Comparison of ENCODE assay signal across 11 cellular contexts in genomic region chr6:111417181-111417585, GRCh38.
A peak's percentile ranks its signal among the peaks of the same experiment; 100 is the strongest.
DNase-seq lines count a peak whose midpoint lies in the region; ATAC-seq and TF ChIP-seq lines count a peak whose summit lies in the region.
"Had no signal": no experiment of that assay in that cellular context is flagged by ENCODE, and none has a peak within 500 bp of the region (broad histone marks: within the 10 kb centered on the region; RNA-seq: fewer than 3 reads in every experiment).

No MANE protein-coding gene starts in this region.

- no CpG with 5 or more reads among the region's 2 CpGs for WGBS in IMR-90 (ENCODE audit: extremely low coverage in 2 of 2, insufficient read length in 1 of 2), 2 experiments
- WGBS in prostate gland: 8% methylated on average over 2 of the region's 2 CpGs
- 53 to 59% methylated on average over 2 of the region's 2 CpGs for WGBS in thyroid gland, 2 donors

- peak overlapping the region; percentile 66; the same call in 1 of the 2 replicates for H2AK5ac ChIP-seq in IMR-90 (ENCODE audit: low read depth, low read length)

- BruUV-seq in IMR-90 (replicated peaks; lab: Mats Ljungman, UMichigan): no TSS peak
- BruUV-seq in Panc1 (replicated peaks; lab: Mats Ljungman, UMichigan): no TSS peak

- H4K5ac ChIP-seq in IMR-90 (ENCODE audit: low read depth, low read length): no peak overlapping the region

- intact Hi-C loops in IMR-90 (cut with micrococcal nuclease): loop anchor here (5.0 kb wide), 2 partner anchors 60 to 225 kb away; no protein-coding TSS in a partner anchor
- intact Hi-C loops in Panc1 (cut with micrococcal nuclease; ENCODE audit: unreplicated experiment): no loop called here
- intact Hi-C loops in prostate gland (cut with DNase I): no loop called here
- intact Hi-C loops in thyroid gland (cut with DNase I): no loop called here

- H4K20me1 ChIP-seq in IMR-90 (ENCODE audit: insufficient read depth, low read length): peaks cover 14% of the 10 kb centered on the region; the same call in 1 of the 2 replicates
- H4K20me1 ChIP-seq in fibroblast of lung (ENCODE audit: control insufficient read depth, extremely low read depth, insufficient read depth, low read length): no peaks in the 10 kb centered on the region

- CTCF ChIA-PET in IMR-90 (lab: Yijun Ruan, JAX) (no interaction called here), Panc1 (lab: Charles Lee) (no interaction called here)

- peak overlapping the region; percentile 23; the same call in 1 of the 3 replicates for H2BK15ac ChIP-seq in IMR-90 (ENCODE audit: low read depth, low read length)

- H2BK120ac ChIP-seq in IMR-90 (ENCODE audit: low read depth, low read length): peak overlapping the region; percentile 47

- H3K79me1 ChIP-seq in IMR-90 (ENCODE audit: low read depth in 1 of 2, low read length in 2 of 2): peaks cover 15 to 68% of the 10 kb centered on the region in 2 experiments

- H3K9me3 ChIP-seq in IMR-90 (ENCODE audit: control insufficient read depth, insufficient read depth, low read length): no peaks in the 10 kb centered on the region
- H3K9me3 ChIP-seq in Panc1 (ENCODE audit: control insufficient read depth, insufficient read depth, low read depth, low read length): no peaks in the 10 kb centered on the region
- no peaks in the 10 kb centered on the region for H3K9me3 ChIP-seq in fibroblast of lung (ENCODE audit: control insufficient read depth, insufficient read depth, low read depth, low read length)
- no peaks in the 10 kb centered on the region for H3K9me3 ChIP-seq in prostate gland
- H3K9me3 ChIP-seq in thyroid gland: no peaks in the 10 kb centered on the region
- H3K9me3 ChIP-seq: SJSA1 had no signal

- TF ChIP-seq RAD21 in IMR-90 (IDR thresholded peaks at IDR 0.05; ENCODE audit: low read length): no peak

- H3K36me3 ChIP-seq in IMR-90 (ENCODE audit: control insufficient read depth, insufficient read depth, low read length) (peaks cover 7% of the 10 kb centered on the region; the same call in 1 of the 2 replicates), Panc1 (ENCODE audit: control insufficient read depth, insufficient read depth, low read length) (0 out of 2 replicates have a peak, but pooled peaks cover 3% of the 10 kb centered on the region), fibroblast of lung (ENCODE audit: control insufficient read depth, insufficient read depth, low read length) (peaks cover 1% of the 10 kb centered on the region), prostate gland (no peaks in the 10 kb centered on the region), thyroid gland (no peaks in the 10 kb centered on the region)

- H3K79me2 ChIP-seq in fibroblast of lung (ENCODE audit: control insufficient read depth, insufficient read depth, low read length): peaks cover 54% of the 10 kb centered on the region

- ATAC-seq in IMR-90 (ENCODE audit: low read depth) (peak; percentile 68), Panc1 (peak; percentile 44; the same call in 1 of the 2 replicates)

- POLR2A ChIA-PET in IMR-90 (lab: Charles Lee; ENCODE audit: unreplicated experiment): no interaction called here
- POLR2A ChIA-PET in Panc1 (lab: Charles Lee): no interaction called here

- no peak overlapping the region for H2AK9ac ChIP-seq in IMR-90 (replicated peaks; ENCODE audit: low read depth, low read length, poor library complexity)

- H2AFZ ChIP-seq in IMR-90 (replicated peaks; ENCODE audit: low read length, poor library complexity) (no peak overlapping the region), fibroblast of lung (ENCODE audit: low read length) (no peak overlapping the region)

- peak overlapping the region; percentile 88; the same call in 1 of the 2 replicates for H3K23ac ChIP-seq in IMR-90 (ENCODE audit: low read depth, low read length)

- peak overlapping the region; percentile 83; the same call in 1 of the 2 replicates for H3K14ac ChIP-seq in IMR-90 (replicated peaks; ENCODE audit: low read depth, low read length)

- H3K4ac ChIP-seq in IMR-90 (ENCODE audit: low read depth, low read length): peak overlapping the region; percentile 30; the same call in 1 of the 2 replicates

- H4K91ac ChIP-seq in IMR-90 (ENCODE audit: insufficient read depth, low read depth, low read length): no peak overlapping the region

- in situ Hi-C loops in IMR-90 (cut with MboI; ENCODE audit: low sequenced_read_pairs): no loop called here
- in situ Hi-C loops in Panc1 (cut with HindIII; ENCODE audit: low pct_unique_long_range_greater_than_20kb, low sequenced_read_pairs): no loop called here

- no peak overlapping the region; the same call in 1 of the 2 replicates for H2BK20ac ChIP-seq in IMR-90 (ENCODE audit: low read depth, low read length)

- dilution Hi-C loops in IMR-90 (cut with HindIII; ENCODE audit: low sequenced_read_pairs, unreplicated experiment): no loop called here

- H3K9ac ChIP-seq in IMR-90 (ENCODE audit: low read depth, low read length) (no peak overlapping the region), fibroblast of lung (ENCODE audit: insufficient read depth, low read length) (no peak overlapping the region)

- no peak overlapping the region for H4K8ac ChIP-seq in IMR-90 (ENCODE audit: low read depth in 2 of 2, low read length in 2 of 2)

- no peaks in the 10 kb centered on the region for H3K27me3 ChIP-seq in IMR-90 (ENCODE audit: control insufficient read depth, insufficient read depth, low read length)
- no peaks in the 10 kb centered on the region for H3K27me3 ChIP-seq in Panc1 (ENCODE audit: control insufficient read depth, insufficient read depth, low read length)
- H3K27me3 ChIP-seq in fibroblast of lung (ENCODE audit: control insufficient read depth, insufficient read depth, low read length): no peaks in the 10 kb centered on the region
- H3K27me3 ChIP-seq in prostate gland (replicated peaks; ENCODE audit: insufficient read depth): no peaks in the 10 kb centered on the region
- no peaks in the 10 kb centered on the region for H3K27me3 ChIP-seq in thyroid gland
- H3K27me3 ChIP-seq: SJSA1 had no signal

- H3K27ac ChIP-seq in IMR-90 (ENCODE audit: insufficient read depth, low read length): 0 out of 2 replicates have a peak overlapping the region, but pooled peaks have one; percentile 4
- no peak overlapping the region for H3K27ac ChIP-seq in Panc1 (ENCODE audit: low read length)
- H3K27ac ChIP-seq in fibroblast of lung (ENCODE audit: insufficient read depth, low read length): no peak overlapping the region
- peak overlapping the region in 1 of 2 donors; percentile 45 for H3K27ac ChIP-seq in prostate gland
- no peak overlapping the region for H3K27ac ChIP-seq in thyroid gland
- H3K27ac ChIP-seq: SJSA1 had no signal

- H2BK5ac ChIP-seq in IMR-90 (ENCODE audit: low read depth, low read length, poor library complexity, severe bottlenecking): no peak overlapping the region

- peak overlapping the region; percentile 9; the same call in 1 of the 2 replicates for H3K18ac ChIP-seq in IMR-90 (ENCODE audit: low read depth, low read length)

- peaks cover 12% of the 10 kb centered on the region for H3K9me1 ChIP-seq in IMR-90 (ENCODE audit: insufficient read depth, low read length)

- no peak overlapping the region for H3K4me3 ChIP-seq in IMR-90 (ENCODE audit: insufficient read depth, low read depth, low read length)
- H3K4me3 ChIP-seq in Panc1 (ENCODE audit: low read depth in 2 of 2, low read length in 2 of 2): no peak overlapping the region
- no peak overlapping the region for H3K4me3 ChIP-seq in fibroblast of lung (replicated peaks in 1 of 4; ENCODE audit: control extremely low read depth in 1 of 4, insufficient read depth in 1 of 4, low read depth in 3 of 4, low read length in 4 of 4)
- no peak overlapping the region for H3K4me3 ChIP-seq in prostate gland
- no peak overlapping the region for H3K4me3 ChIP-seq in thyroid gland (replicated peaks in 1 of 3)
- H3K4me3 ChIP-seq: SJSA1 had no signal

- H3K56ac ChIP-seq in IMR-90 (ENCODE audit: extremely low read depth, insufficient read depth, low read length): 0 out of 2 replicates have a peak overlapping the region, but pooled peaks have one; percentile 32

- H3K4me2 ChIP-seq in IMR-90 (ENCODE audit: low read depth, low read length) (peak overlapping the region; percentile 54), fibroblast of lung (ENCODE audit: extremely low read depth, insufficient read depth, low read length) (peak overlapping the region; percentile 58)

- TF ChIP-seq CTCF in IMR-90 (conservative IDR thresholded peaks at IDR 0.05; ENCODE audit: low read depth, low read length) (no peak), Panc1 (IDR thresholded peaks at IDR 0.05) (no peak), fibroblast of lung (conservative IDR thresholded peaks at IDR 0.05 in 1 of 2, IDR thresholded peaks at IDR 0.05 in 1 of 2; ENCODE audit: low read depth in 1 of 2, low read length in 2 of 2) (no peak), prostate gland (IDR thresholded peaks at IDR 0.05) (no peak), thyroid gland (IDR thresholded peaks at IDR 0.05) (no peak)

- H3K4me1 ChIP-seq in IMR-90 (ENCODE audit: control insufficient read depth, insufficient read depth, low read length): peaks cover 6% of the 10 kb centered on the region
- peaks cover 9% of the 10 kb centered on the region; the same call in 1 of the 2 replicates for H3K4me1 ChIP-seq in Panc1 (ENCODE audit: control insufficient read depth, insufficient read depth, low read length)
- H3K4me1 ChIP-seq in fibroblast of lung (ENCODE audit: control insufficient read depth, extremely low read depth, insufficient read depth, low read length): peaks cover 2% of the 10 kb centered on the region
- H3K4me1 ChIP-seq in prostate gland (replicated peaks): no peaks in the 10 kb centered on the region
- peaks cover 7 to 13% of the 10 kb centered on the region in 2 donors for H3K4me1 ChIP-seq in thyroid gland

- DNase-seq in IMR-90: peak; percentile 17
- no peak for DNase-seq in Panc1 (ENCODE audit: low read depth, low spot score)
- peak; percentile 51 to 54 for DNase-seq in fibroblast of lung (ENCODE audit: low read depth in 2 of 2)
- DNase-seq in prostate gland (ENCODE audit: low spot score): peak; percentile 28
- DNase-seq in NCI-H187 (lab: John Stamatoyannopoulos, UW): no peak
- DNase-seq in NCI-H510A (lab: John Stamatoyannopoulos, UW): no peak
- DNase-seq in thyroid gland: no peak
- DNase-seq in effector CD8-positive, alpha-beta T cell (lab: John Stamatoyannopoulos, UW): no peak
- DNase-seq: activated T-cell treated with anti-CD3 and anti-CD28 coated beads, Interleukin-2, amount 50 U/mL, for 1 hour; naive B cell had no signal

- TF ChIP-seq POLR2A in IMR-90 (IDR thresholded peaks at IDR 0.05; ENCODE audit: low read depth, low read length) (no peak), prostate gland (IDR thresholded peaks at IDR 0.05) (no peak), thyroid gland (IDR thresholded peaks at IDR 0.05) (no peak)

TF ChIP-seq in IMR-90, 13 proteins besides CTCF, POLR2A, EP300 and RAD21 (continues in another document):
- no peak for TF ChIP-seq CHD1 (IDR thresholded peaks at IDR 0.05; ENCODE audit: low read depth, low read length)
- TF ChIP-seq RCOR1 (IDR thresholded peaks at IDR 0.05; ENCODE audit: insufficient replicate concordance, low read length): no peak
- no peak for TF ChIP-seq MAZ (IDR thresholded peaks at IDR 0.05; ENCODE audit: borderline replicate concordance, low read depth, low read length)
- TF ChIP-seq CEBPB (IDR thresholded peaks at IDR 0.05; ENCODE audit: low read depth, low read length): no peak
- no peak for TF ChIP-seq NFE2L2 (IDR thresholded peaks at IDR 0.05; ENCODE audit: low read depth, low read length)
- TF ChIP-seq FOS (IDR thresholded peaks at IDR 0.05; ENCODE audit: low read depth, low read length): no peak
- no peak for TF ChIP-seq MAFK (IDR thresholded peaks at IDR 0.05; ENCODE audit: low read depth, low read length)

Comparison
In these comparisons a context has a peak if more than half of its experiments do, and no peak if none do; other contexts are left out.
1. DNase-seq: peak in IMR-90 (single experiment), fibroblast of lung (2 of 2) and prostate gland (single experiment); none in Panc1 (single experiment), NCI-H187 (0 of 2), NCI-H510A (single experiment), thyroid gland (0 of 2) and effector CD8-positive, alpha-beta T cell (single experiment).